ENCODE assay signal across 26 cellular contexts in the genomic region with DNA sequence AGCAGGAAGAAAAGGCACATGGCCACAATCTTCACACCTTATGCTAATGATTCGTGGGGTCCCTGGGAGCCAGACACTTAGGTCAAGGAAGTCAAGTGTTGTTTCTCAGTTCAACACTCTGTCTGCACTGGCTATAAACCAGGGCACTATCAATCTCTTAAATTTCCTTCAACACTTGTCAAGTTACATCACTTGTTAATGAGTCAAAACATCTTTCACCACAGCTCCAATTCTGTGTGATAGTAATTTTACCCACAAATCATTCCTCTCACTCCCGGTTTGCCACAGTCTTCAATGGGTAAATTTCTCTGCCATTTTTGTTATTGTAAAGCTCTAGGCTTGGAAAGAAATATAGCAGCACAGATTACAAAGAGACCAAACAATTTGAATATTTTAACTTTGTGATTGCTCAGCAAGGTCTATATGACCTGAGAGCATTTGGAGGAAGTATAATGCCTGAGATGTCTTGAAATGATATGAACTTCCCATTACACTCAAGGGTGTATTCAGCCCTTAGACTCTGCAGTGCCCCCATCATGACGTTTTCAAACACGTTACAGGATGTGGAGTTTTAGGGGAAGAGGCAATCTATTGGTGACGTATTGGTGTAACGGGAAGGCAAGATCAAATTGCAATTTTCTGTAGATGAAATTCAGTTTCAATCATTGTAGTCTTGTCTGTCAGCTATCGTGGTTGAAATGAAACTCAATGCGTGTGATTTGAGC.
DNase-seq lines count a peak whose midpoint lies in the region; ATAC-seq and TF ChIP-seq lines count a peak whose summit lies in the region.
"Had no signal": no experiment of that assay in that cellular context is flagged by ENCODE, and none has a peak within 500 bp of the region (broad histone marks: within the 10 kb centered on the region; RNA-seq: fewer than 3 reads in every experiment).

No MANE protein-coding gene starts in this region.

- H3K4me3 ChIP-seq in HEK293 (ENCODE audit: low read depth, low read length), result no peak overlapping the region
- H3K4me3 ChIP-seq: gastroesophageal sphincter, stomach, thyroid gland had no signal

- H3K4me1 ChIP-seq in HEK293 (ENCODE audit: control insufficient read depth, insufficient read depth, low read length), result no peaks in the 10 kb centered on the region
- H3K4me1 ChIP-seq: gastroesophageal sphincter had no signal

- peaks cover 5% of the 10 kb centered on the region for H3K9me3 Mint-ChIP-seq in activated naive CD4-positive, alpha-beta T cell treated with anti-CD3 and anti-CD28 coated beads, Interleukin-2, amount 50 U/mL, for 24 hours
- no peaks in the 10 kb centered on the region for H3K9me3 Mint-ChIP-seq in effector memory CD8-positive, alpha-beta T cell
- H3K9me3 Mint-ChIP-seq: dendritic cell treated with granulocyte-macrophage colony-stimulating factor and Interleukin-4, amounts not matched to agents 40 ng/mL and 50 ng/mL, for 4 days; memory B cell had no signal

- CTCF ChIA-PET in HEK293 (lab: Yijun Ruan, JAX), result interaction anchor here (0.7 kb wide), 1 partner anchor 130 kb away, joined by 3 read pairs; no protein-coding TSS in a partner anchor

- H3K27ac ChIP-seq in HEK293 (ENCODE audit: extremely low read depth, low read depth, low read length), result no peak overlapping the region
- H3K27ac ChIP-seq: C4-2B, gastroesophageal sphincter, HL-60, stomach, thyroid gland had no signal

- POLR2A ChIA-PET in HEK293 (lab: Yijun Ruan, JAX), result no interaction called here

- H3K36me3 Mint-ChIP-seq in activated naive CD4-positive, alpha-beta T cell treated with anti-CD3 and anti-CD28 coated beads, Interleukin-2, amount 50 U/mL, for 24 hours, result peaks cover 4% of the 10 kb centered on the region
- peaks cover 3% of the 10 kb centered on the region for H3K36me3 Mint-ChIP-seq in effector memory CD8-positive, alpha-beta T cell (ENCODE audit: insufficient read depth)
- H3K36me3 Mint-ChIP-seq: memory B cell had no signal

- H3K4me1 Mint-ChIP-seq in activated naive CD4-positive, alpha-beta T cell treated with anti-CD3 and anti-CD28 coated beads, Interleukin-2, amount 50 U/mL, for 24 hours, result peaks cover 39% of the 10 kb centered on the region
- H3K4me1 Mint-ChIP-seq in effector memory CD8-positive, alpha-beta T cell (ENCODE audit: low read depth in 2 of 2), result peaks cover 3 to 6% of the 10 kb centered on the region in 2 donors
- H3K4me1 Mint-ChIP-seq: memory B cell had no signal

- ATAC-seq in effector memory CD8-positive, alpha-beta T cell (replicated peaks), result peak; percentile 71
- ATAC-seq in HG02885 (IDR thresholded peaks at IDR 0.05; ENCODE audit: poor library complexity, unreplicated experiment), result no peak
- ATAC-seq in HG03039 (IDR thresholded peaks at IDR 0.05; ENCODE audit: unreplicated experiment), result no peak
- ATAC-seq: gastroesophageal sphincter, HCT116, left lobe of liver, sciatic nerve had no signal

- H3K9me3 ChIP-seq in HEK293 (ENCODE audit: control insufficient read depth, insufficient read depth, low read depth, low read length), result no peaks in the 10 kb centered on the region
- H3K9me3 ChIP-seq: gastroesophageal sphincter, stomach, thyroid gland had no signal

- no peaks in the 10 kb centered on the region for H3K27me3 Mint-ChIP-seq in activated naive CD4-positive, alpha-beta T cell treated with anti-CD3 and anti-CD28 coated beads, Interleukin-2, amount 50 U/mL, for 24 hours
- peaks cover 0 to 24% of the 10 kb centered on the region in 2 donors for H3K27me3 Mint-ChIP-seq in effector memory CD8-positive, alpha-beta T cell
- H3K27me3 Mint-ChIP-seq: activated naive CD8-positive, alpha-beta T cell treated with anti-CD3 and anti-CD28 coated beads, Interleukin-2, amount 10 ng/mL, durations not matched to agents 7 days and 5 days had no signal

- H3K36me3 ChIP-seq in HEK293 (ENCODE audit: control insufficient read depth in 2 of 2, insufficient read depth in 1 of 2, low read length in 2 of 2), result no peaks in the 10 kb centered on the region
- H3K36me3 ChIP-seq: gastroesophageal sphincter, stomach, thyroid gland had no signal

- TF ChIP-seq CTCF in HEK293 (tag by site-specific recombination; IDR thresholded peaks at IDR 0.05), result no peak

- H3K4me3 Mint-ChIP-seq in activated naive CD4-positive, alpha-beta T cell treated with anti-CD3 and anti-CD28 coated beads, Interleukin-2, amount 50 U/mL, for 24 hours, result no peak overlapping the region
- peak overlapping the region in 1 of 2 donors; percentile 11 for H3K4me3 Mint-ChIP-seq in effector memory CD8-positive, alpha-beta T cell
- H3K4me3 Mint-ChIP-seq: activated naive CD8-positive, alpha-beta T cell treated with anti-CD3 and anti-CD28 coated beads, Interleukin-2, amount 10 ng/mL, durations not matched to agents 7 days and 5 days; dendritic cell treated with granulocyte-macrophage colony-stimulating factor and Interleukin-4, amounts not matched to agents 40 ng/mL and 50 ng/mL, for 4 days; memory B cell had no signal

- DNase-seq in activated naive CD4-positive, alpha-beta T cell treated with anti-CD3 and anti-CD28 coated beads, Interleukin-2, amount 50 U/mL, for 16 hours, result no peak
- DNase-seq in T-helper 22 cell (ENCODE audit: low read depth), result peak; percentile 37
- no peak for DNase-seq in effector memory CD8-positive, alpha-beta T cell
- no peak for DNase-seq in retina
- DNase-seq: activated CD4-positive, alpha-beta T cell treated with anti-CD3 and anti-CD28 coated beads for 48 hours; activated CD8-positive, alpha-beta memory T cell treated with anti-CD3 and anti-CD28 coated beads, Interleukin-2, amount 50 U/mL, for 48 hours; activated naive CD8-positive, alpha-beta T cell treated with anti-CD3 and anti-CD28 coated beads, Interleukin-2, amount 10 ng/mL, durations not matched to agents 7 days and 5 days; caudate nucleus; EL; NCI-H1436; NCI-H2081 treated with DMSO at 0.1 percent for 48 hours; NCI-H748 treated with DMSO at 0.1 percent for 48 hours; stomach; thyroid gland had no signal

- H3K27ac Mint-ChIP-seq in activated naive CD4-positive, alpha-beta T cell treated with anti-CD3 and anti-CD28 coated beads, Interleukin-2, amount 50 U/mL, for 24 hours, result peak overlapping the region; percentile 47
- H3K27ac Mint-ChIP-seq in effector memory CD8-positive, alpha-beta T cell, result peak overlapping the region in 1 of 2 donors; percentile 44
- H3K27ac Mint-ChIP-seq: activated naive CD8-positive, alpha-beta T cell treated with anti-CD3 and anti-CD28 coated beads, Interleukin-2, amount 10 ng/mL, durations not matched to agents 7 days and 5 days; dendritic cell treated with granulocyte-macrophage colony-stimulating factor and Interleukin-4, amounts not matched to agents 40 ng/mL and 50 ng/mL, for 4 days; memory B cell had no signal

TF ChIP-seq in HEK293, 187 proteins besides CTCF, POLR2A, EP300 and RAD21:
- TF ChIP-seq, protein P1, sequence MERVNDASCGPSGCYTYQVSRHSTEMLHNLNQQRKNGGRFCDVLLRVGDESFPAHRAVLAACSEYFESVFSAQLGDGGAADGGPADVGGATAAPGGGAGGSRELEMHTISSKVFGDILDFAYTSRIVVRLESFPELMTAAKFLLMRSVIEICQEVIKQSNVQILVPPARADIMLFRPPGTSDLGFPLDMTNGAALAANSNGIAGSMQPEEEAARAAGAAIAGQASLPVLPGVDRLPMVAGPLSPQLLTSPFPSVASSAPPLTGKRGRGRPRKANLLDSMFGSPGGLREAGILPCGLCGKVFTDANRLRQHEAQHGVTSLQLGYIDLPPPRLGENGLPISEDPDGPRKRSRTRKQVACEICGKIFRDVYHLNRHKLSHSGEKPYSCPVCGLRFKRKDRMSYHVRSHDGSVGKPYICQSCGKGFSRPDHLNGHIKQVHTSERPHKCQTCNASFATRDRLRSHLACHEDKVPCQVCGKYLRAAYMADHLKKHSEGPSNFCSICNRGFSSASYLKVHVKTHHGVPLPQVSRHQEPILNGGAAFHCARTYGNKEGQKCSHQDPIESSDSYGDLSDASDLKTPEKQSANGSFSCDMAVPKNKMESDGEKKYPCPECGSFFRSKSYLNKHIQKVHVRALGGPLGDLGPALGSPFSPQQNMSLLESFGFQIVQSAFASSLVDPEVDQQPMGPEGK (tag by site-specific recombination; IDR thresholded peaks at IDR 0.05), result no peak
- TF ChIP-seq TRIM28 (IDR thresholded peaks at IDR 0.05; ENCODE audit: borderline replicate concordance, low read length), result peak; percentile 29; the same call in 1 of the 2 replicates
